ENCODE assay signal across 8 cellular contexts in genomic region chr6:87152528-87152950, GRCh38. TPM values are rescaled to one million over a fixed set of nuclear protein-coding genes. Genes with fewer than 3 reads are reported as not detected.
DNase-seq lines count a peak whose midpoint lies in the region; ATAC-seq and TF ChIP-seq lines count a peak whose summit lies in the region.

No MANE protein-coding gene starts in this region.

- H3K4me1 ChIP-seq in ACC112 (ENCODE audit: control insufficient read depth, insufficient read depth, low read length, unreplicated experiment) (peaks cover 15% of the 10 kb centered on the region), thoracic aorta (ENCODE audit: control insufficient read depth in 1 of 2, low read depth in 2 of 2) (peaks cover 21 to 32% of the 10 kb centered on the region in 2 donors)

- intact Hi-C loops in activated T-helper 2 cell treated with anti-CD3 and anti-CD28 coated beads, Interferon-gamma antibody, Interleukin-2, Interleukin-4, amounts not matched to agents 10 μg/mL and 5 μg/mL and 100 μg/mL, durations not matched to agents 14 hours and 24 hours and 36 hours (cut with micrococcal nuclease), result loop anchor here (5.0 kb wide), 1 partner anchor 255 kb away; the partner anchor contains the start of gene CFAP206

- H3K27ac Mint-ChIP-seq in activated T-helper 2 cell treated with anti-CD3 and anti-CD28 coated beads, Interferon-gamma antibody, Interleukin-2, Interleukin-4, amounts not matched to agents 10 μg/mL and 5 μg/mL and 100 μg/mL, durations not matched to agents 14 hours and 24 hours and 36 hours, result peak overlapping the region; percentile 99

- H3K9me3 Mint-ChIP-seq in activated T-helper 2 cell treated with anti-CD3 and anti-CD28 coated beads, Interferon-gamma antibody, Interleukin-2, Interleukin-4, amounts not matched to agents 10 μg/mL and 5 μg/mL and 100 μg/mL, durations not matched to agents 14 hours and 24 hours and 36 hours, result no peaks in the 10 kb centered on the region

- peak overlapping the region; percentile 100 for H2AFZ ChIP-seq in ACC112 (ENCODE audit: low read length, unreplicated experiment)

- peaks cover 40% of the 10 kb centered on the region for H3K79me2 ChIP-seq in ACC112 (ENCODE audit: control insufficient read depth, insufficient read depth, low read length, unreplicated experiment)

- H3K27me3 ChIP-seq in ACC112 (ENCODE audit: insufficient read depth, low read length) (no peaks in the 10 kb centered on the region), thoracic aorta (replicated peaks; ENCODE audit: insufficient read depth) (no peaks in the 10 kb centered on the region)

- H3K36me3 Mint-ChIP-seq in activated T-helper 2 cell treated with anti-CD3 and anti-CD28 coated beads, Interferon-gamma antibody, Interleukin-2, Interleukin-4, amounts not matched to agents 10 μg/mL and 5 μg/mL and 100 μg/mL, durations not matched to agents 14 hours and 24 hours and 36 hours (ENCODE audit: low read depth), result peaks cover 17% of the 10 kb centered on the region

- H3K9me3 ChIP-seq in thoracic aorta, result no peaks in the 10 kb centered on the region

- peak overlapping the region; percentile 93 for H3K4me3 Mint-ChIP-seq in activated T-helper 2 cell treated with anti-CD3 and anti-CD28 coated beads, Interferon-gamma antibody, Interleukin-2, Interleukin-4, amounts not matched to agents 10 μg/mL and 5 μg/mL and 100 μg/mL, durations not matched to agents 14 hours and 24 hours and 36 hours (ENCODE audit: low read depth)

- peaks cover 13% of the 10 kb centered on the region for H3K27me3 Mint-ChIP-seq in activated T-helper 2 cell treated with anti-CD3 and anti-CD28 coated beads, Interferon-gamma antibody, Interleukin-2, Interleukin-4, amounts not matched to agents 10 μg/mL and 5 μg/mL and 100 μg/mL, durations not matched to agents 14 hours and 24 hours and 36 hours (ENCODE audit: low read depth)

- TF ChIP-seq CTCF in thoracic aorta (IDR thresholded peaks at IDR 0.05), result no peak

- H3K4me1 Mint-ChIP-seq in activated T-helper 2 cell treated with anti-CD3 and anti-CD28 coated beads, Interferon-gamma antibody, Interleukin-2, Interleukin-4, amounts not matched to agents 10 μg/mL and 5 μg/mL and 100 μg/mL, durations not matched to agents 14 hours and 24 hours and 36 hours (ENCODE audit: low read depth), result peaks cover 34% of the 10 kb centered on the region

- H3K36me3 ChIP-seq in ACC112 (ENCODE audit: insufficient read depth, low read length), result no peaks in the 10 kb centered on the region
- no peaks in the 10 kb centered on the region for H3K36me3 ChIP-seq in thoracic aorta

- DNase-seq in activated T-helper 2 cell treated with anti-CD3 and anti-CD28 coated beads, Interferon-gamma antibody, Interleukin-2, Interleukin-4, amounts not matched to agents 10 μg/mL and 5 μg/mL and 100 μg/mL, durations not matched to agents 14 hours and 24 hours and 36 hours (ENCODE audit: low spot score), result no peak
- DNase-seq in inferior parietal cortex (ENCODE audit: extremely low spot score), result peak; percentile 62
- DNase-seq in thoracic aorta (ENCODE audit: low spot score), result no peak
- no peak for DNase-seq in SW480 (ENCODE audit: low spot score)

- peak; percentile 0 for ATAC-seq in GM21717 (IDR thresholded peaks at IDR 0.05; ENCODE audit: unreplicated experiment)
- ATAC-seq in thoracic aorta (ENCODE audit: insufficient number of reproducible peaks, low FRiP score, low read depth), result no peak
- ATAC-seq in HG02759 (IDR thresholded peaks at IDR 0.05; ENCODE audit: unreplicated experiment), result no peak
- no peak for ATAC-seq in HG02970 (IDR thresholded peaks at IDR 0.05; ENCODE audit: low FRiP score, unreplicated experiment)

- peak overlapping the region; percentile 84 for H3K4me3 ChIP-seq in ACC112 (ENCODE audit: low read depth, low read length)
- peak overlapping the region; percentile 79 for H3K4me3 ChIP-seq in thoracic aorta

- peak overlapping the region; percentile 59 for H3K27ac ChIP-seq in ACC112 (ENCODE audit: low read depth, low read length)
- H3K27ac ChIP-seq in thoracic aorta, result peak overlapping the region; percentile 93 to 94

RNA-seq across cellular contexts. Expression of gene ZNF292, which starts 2.8 kb away (rescaled TPM):
- 56.2 and 62.7 TPM in 2 replicates for total RNA-seq in activated T-helper 2 cell treated with anti-CD3 and anti-CD28 coated beads, Interferon-gamma antibody, Interleukin-2, Interleukin-4, amounts not matched to agents 10 μg/mL and 5 μg/mL and 100 μg/mL, durations not matched to agents 14 hours and 24 hours and 36 hours
- 10 to 100 TPM; 31.5 to 46.8 TPM for total RNA-seq in thoracic aorta

RNA-seq across cellular contexts. Expression of gene CGA, which starts 57.6 kb away (rescaled TPM):
- total RNA-seq in activated T-helper 2 cell treated with anti-CD3 and anti-CD28 coated beads, Interferon-gamma antibody, Interleukin-2, Interleukin-4, amounts not matched to agents 10 μg/mL and 5 μg/mL and 100 μg/mL, durations not matched to agents 14 hours and 24 hours and 36 hours, result 0.44 and 0.59 TPM in 2 replicates
- total RNA-seq in thoracic aorta, result not detected
